20 cellular contexts compared by ENCODE assay signal in the genomic region with DNA sequence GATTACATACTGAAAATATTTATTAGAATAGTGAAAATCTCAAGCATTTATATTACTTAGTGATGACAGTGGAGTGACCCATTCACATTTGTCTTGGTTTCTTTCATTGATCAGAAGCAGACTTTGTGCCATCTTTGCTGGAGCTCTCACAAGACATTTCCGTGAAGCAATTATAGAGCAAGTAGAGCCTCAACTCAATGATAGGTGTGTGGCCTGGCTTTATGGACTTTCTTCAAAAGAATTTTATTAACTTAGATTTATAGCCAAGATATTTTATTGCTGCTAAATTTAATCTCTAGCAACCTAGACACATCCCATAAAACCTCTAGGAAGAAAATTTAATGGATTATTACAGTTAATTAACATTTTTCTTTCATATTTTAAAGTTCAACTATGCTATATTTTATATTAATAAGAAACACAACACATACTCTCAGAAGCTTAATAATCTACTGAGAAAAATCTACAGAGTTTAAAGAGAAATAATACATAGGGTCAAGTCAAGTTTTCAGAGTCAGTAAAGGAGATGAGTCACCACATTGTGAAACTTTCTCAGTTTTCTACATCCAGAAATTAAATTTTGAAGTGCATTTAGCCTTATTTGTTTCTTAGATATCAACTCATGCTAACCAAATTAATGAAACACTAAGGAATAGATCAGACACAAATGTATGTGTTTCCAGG.
DNase-seq lines count a peak whose midpoint lies in the region; ATAC-seq, FAIRE-seq and TF ChIP-seq lines count a peak whose summit lies in the region.
"Had no signal": no experiment of that assay in that cellular context is flagged by ENCODE, and none has a peak within 500 bp of the region (broad histone marks: within the 10 kb centered on the region; RNA-seq: fewer than 3 reads in every experiment).

No MANE protein-coding gene starts in this region.

- no peak overlapping the region; the same call in 1 of the 2 replicates for H3K18ac ChIP-seq in IMR-90 (ENCODE audit: low read depth, low read length)

- H4K8ac ChIP-seq in IMR-90 (ENCODE audit: low read depth in 2 of 2, low read length in 2 of 2) = no peak overlapping the region

- no peak overlapping the region for H3K4ac ChIP-seq in IMR-90 (ENCODE audit: low read depth, low read length)

- no peaks in the 10 kb centered on the region for H4K20me1 ChIP-seq in IMR-90 (ENCODE audit: insufficient read depth, low read length)

- H3K56ac ChIP-seq in IMR-90 (ENCODE audit: extremely low read depth, insufficient read depth, low read length) = no peak overlapping the region

- H3K23ac ChIP-seq in IMR-90 (ENCODE audit: low read depth, low read length) = no peak overlapping the region

- dilution Hi-C loops in IMR-90 (cut with HindIII; ENCODE audit: low sequenced_read_pairs, unreplicated experiment) = no loop called here

- in situ Hi-C loops in IMR-90 (cut with MboI; ENCODE audit: low sequenced_read_pairs) = no loop called here

- peaks cover 6% of the 10 kb centered on the region for H3K27me3 ChIP-seq in IMR-90 (ENCODE audit: control insufficient read depth, insufficient read depth, low read length)
- H3K27me3 ChIP-seq in small intestine (ENCODE audit: control insufficient read depth in 2 of 2, insufficient read depth in 2 of 2, low read length in 2 of 2) = no peaks in the 10 kb centered on the region
- H3K27me3 ChIP-seq: cardiac muscle cell, gastrocnemius medialis, suprapubic skin had no signal

- H3K4me2 ChIP-seq in IMR-90 (ENCODE audit: low read depth, low read length) = 0 out of 2 replicates have a peak overlapping the region, but pooled peaks have one; percentile 19

- no peak overlapping the region for H4K5ac ChIP-seq in IMR-90 (ENCODE audit: low read depth, low read length)

- FAIRE-seq in small intestine (lab: Jason Lieb, UNC) = peak; percentile 49

- H2AFZ ChIP-seq in IMR-90 (replicated peaks; ENCODE audit: low read length, poor library complexity) = no peak overlapping the region

- no peak for TF ChIP-seq POLR2A in IMR-90 (IDR thresholded peaks at IDR 0.05; ENCODE audit: low read depth, low read length)

- H3K4me1 ChIP-seq in IMR-90 (ENCODE audit: control insufficient read depth, insufficient read depth, low read length) (peaks cover 1% of the 10 kb centered on the region; the same call in 1 of the 2 replicates), small intestine (ENCODE audit: control insufficient read depth in 2 of 2, insufficient read depth in 1 of 2, low read depth in 1 of 2, low read length in 1 of 2) (no peaks in the 10 kb centered on the region)
- H3K4me1 ChIP-seq: gastrocnemius medialis, suprapubic skin had no signal

- H3K4me3 ChIP-seq in IMR-90 (ENCODE audit: insufficient read depth, low read depth, low read length) (no peak overlapping the region), fibroblast of villous mesenchyme (ENCODE audit: low read depth, low read length) (no peak overlapping the region), small intestine (ENCODE audit: low read depth in 1 of 2, low read length in 2 of 2) (no peak overlapping the region)
- H3K4me3 ChIP-seq: cardiac muscle cell, gastrocnemius medialis, suprapubic skin had no signal

- H3K4me3 Mint-ChIP-seq in activated CD4-positive, alpha-beta T cell treated with anti-CD3 and anti-CD28 coated beads, Interleukin-2, amount 10 ng/mL, durations not matched to agents 24 days and 14 days = no peak overlapping the region
- H3K4me3 Mint-ChIP-seq: activated naive CD4-positive, alpha-beta T cell treated with anti-CD3 and anti-CD28 coated beads, Interleukin-2, amount 50 U/mL, for 24 hours had no signal

- H3K9me1 ChIP-seq in IMR-90 (ENCODE audit: insufficient read depth, low read length) = no peaks in the 10 kb centered on the region

- no peak overlapping the region for H2BK15ac ChIP-seq in IMR-90 (ENCODE audit: low read depth, low read length)

- H3K9me3 Mint-ChIP-seq in activated CD4-positive, alpha-beta T cell treated with anti-CD3 and anti-CD28 coated beads, Interleukin-2, amount 10 ng/mL, durations not matched to agents 24 days and 14 days = no peaks in the 10 kb centered on the region
- H3K9me3 Mint-ChIP-seq: activated naive CD4-positive, alpha-beta T cell treated with anti-CD3 and anti-CD28 coated beads, Interleukin-2, amount 50 U/mL, for 24 hours had no signal

- intact Hi-C loops in IMR-90 (cut with micrococcal nuclease) = no loop called here
- intact Hi-C loops in activated CD4-positive, alpha-beta T cell treated with anti-CD3 and anti-CD28 coated beads, Interleukin-2, amount 10 ng/mL, durations not matched to agents 24 days and 14 days (cut with micrococcal nuclease) = no loop called here

- no peak overlapping the region for H2AK9ac ChIP-seq in IMR-90 (replicated peaks; ENCODE audit: low read depth, low read length, poor library complexity)

- no peaks in the 10 kb centered on the region for H3K36me3 Mint-ChIP-seq in activated CD4-positive, alpha-beta T cell treated with anti-CD3 and anti-CD28 coated beads, Interleukin-2, amount 10 ng/mL, durations not matched to agents 24 days and 14 days (ENCODE audit: low read depth)
- H3K36me3 Mint-ChIP-seq: activated naive CD4-positive, alpha-beta T cell treated with anti-CD3 and anti-CD28 coated beads, Interleukin-2, amount 50 U/mL, for 24 hours had no signal

- no peaks in the 10 kb centered on the region for H3K4me1 Mint-ChIP-seq in activated CD4-positive, alpha-beta T cell treated with anti-CD3 and anti-CD28 coated beads, Interleukin-2, amount 10 ng/mL, durations not matched to agents 24 days and 14 days
- H3K4me1 Mint-ChIP-seq: activated naive CD4-positive, alpha-beta T cell treated with anti-CD3 and anti-CD28 coated beads, Interleukin-2, amount 50 U/mL, for 24 hours had no signal

- ATAC-seq in IMR-90 (ENCODE audit: low read depth) (peak; percentile 44; the same call in 1 of the 2 replicates), GM21717 (IDR thresholded peaks at IDR 0.05; ENCODE audit: unreplicated experiment) (no peak)
- ATAC-seq: gastrocnemius medialis, left ventricle myocardium superior had no signal

- H3K27ac ChIP-seq in IMR-90 (ENCODE audit: insufficient read depth, low read length) (no peak overlapping the region), small intestine (ENCODE audit: low read depth in 1 of 2, low read length in 1 of 2) (no peak overlapping the region)
- H3K27ac ChIP-seq: cardiac muscle cell, gastrocnemius medialis, suprapubic skin had no signal

- H3K27ac Mint-ChIP-seq in activated CD4-positive, alpha-beta T cell treated with anti-CD3 and anti-CD28 coated beads, Interleukin-2, amount 10 ng/mL, durations not matched to agents 24 days and 14 days = no peak overlapping the region
- H3K27ac Mint-ChIP-seq: activated naive CD4-positive, alpha-beta T cell treated with anti-CD3 and anti-CD28 coated beads, Interleukin-2, amount 50 U/mL, for 24 hours had no signal

- CTCF ChIA-PET in IMR-90 (lab: Yijun Ruan, JAX) = no interaction called here

- H2BK5ac ChIP-seq in IMR-90 (ENCODE audit: low read depth, low read length, poor library complexity, severe bottlenecking) = no peak overlapping the region

- WGBS in IMR-90 (ENCODE audit: extremely low coverage in 2 of 2, insufficient read length in 1 of 2), 2 experiments = no CpG with 5 or more reads among the region's 1 CpG
- WGBS in small intestine, 3 donors = 7 to 62% (median 41%) methylated on average over 1 of the region's 1 CpG

- no peaks in the 10 kb centered on the region for H3K9me3 ChIP-seq in IMR-90 (ENCODE audit: control insufficient read depth, insufficient read depth, low read length)
- H3K9me3 ChIP-seq in small intestine (ENCODE audit: control insufficient read depth, low read depth) = no peaks in the 10 kb centered on the region
- H3K9me3 ChIP-seq: gastrocnemius medialis, suprapubic skin had no signal

- no peak overlapping the region for H2BK20ac ChIP-seq in IMR-90 (ENCODE audit: low read depth, low read length)

- H3K27me3 Mint-ChIP-seq in activated CD4-positive, alpha-beta T cell treated with anti-CD3 and anti-CD28 coated beads, Interleukin-2, amount 10 ng/mL, durations not matched to agents 24 days and 14 days = peaks cover 7% of the 10 kb centered on the region

- H2BK120ac ChIP-seq in IMR-90 (ENCODE audit: low read depth, low read length) = no peak overlapping the region

- no peak for TF ChIP-seq RAD21 in IMR-90 (IDR thresholded peaks at IDR 0.05; ENCODE audit: low read length)

- no TSS peak for BruUV-seq in IMR-90 (replicated peaks; lab: Mats Ljungman, UMichigan)

- POLR2A ChIA-PET in IMR-90 (lab: Charles Lee; ENCODE audit: unreplicated experiment) = no interaction called here

- H4K91ac ChIP-seq in IMR-90 (ENCODE audit: insufficient read depth, low read depth, low read length) = no peak overlapping the region

- H3K9ac ChIP-seq in IMR-90 (ENCODE audit: low read depth, low read length) = no peak overlapping the region

- no peaks in the 10 kb centered on the region for H3K79me1 ChIP-seq in IMR-90 (ENCODE audit: low read depth in 1 of 2, low read length in 2 of 2)

- H2AK5ac ChIP-seq in IMR-90 (ENCODE audit: low read depth, low read length) = no peak overlapping the region

- H3K14ac ChIP-seq in IMR-90 (replicated peaks; ENCODE audit: low read depth, low read length) = no peak overlapping the region

- DNase-seq in IMR-90 (peak; percentile 54), amniotic epithelial cell (ENCODE audit: low read depth) (peak; percentile 33), fibroblast of villous mesenchyme (ENCODE audit: low read depth) (peak; percentile 59), small intestine (peak; percentile 56)
- DNase-seq in activated CD4-positive, alpha-beta T cell treated with anti-CD3 and anti-CD28 coated beads, Interleukin-2, amount 10 ng/mL, durations not matched to agents 24 days and 14 days = no peak
- DNase-seq in stimulated activated CD4-positive, alpha-beta T cell treated with anti-CD3 and anti-CD28 coated beads, Interleukin-1b, Interleukin-23, amount 100 ng/mL, for 48 hours = no peak
- DNase-seq: activated CD4-positive, alpha-beta T cell treated with anti-CD3 and anti-CD28 coated beads, Interleukin-2, amount 50 U/mL, for 48 hours; activated T-cell treated with anti-CD3 and anti-CD28 coated beads, Interleukin-2, amount 50 U/mL, for 1 hour; AML-193; effector CD4-positive, alpha-beta T cell; gastrocnemius medialis; left ventricle myocardium superior; NCI-H2171; NCI-H748 treated with DMSO at 0.1 percent for 48 hours; nucleus accumbens; stimulated activated CD4-positive, alpha-beta T cell treated with anti-CD3 and anti-CD28 coated beads, Interleukin-4, amount 100 ng/mL, for 24 hours had no signal

- TF ChIP-seq CTCF in IMR-90 (conservative IDR thresholded peaks at IDR 0.05; ENCODE audit: low read depth, low read length) (no peak), fibroblast of villous mesenchyme (IDR thresholded peaks at IDR 0.05; ENCODE audit: insufficient read depth, low read depth, low read length) (no peak)

- no peaks in the 10 kb centered on the region for H3K36me3 ChIP-seq in IMR-90 (ENCODE audit: control insufficient read depth, insufficient read depth, low read length)
- H3K36me3 ChIP-seq in small intestine (ENCODE audit: control insufficient read depth in 2 of 2, insufficient read depth in 2 of 2, low read length in 2 of 2) = no peaks in the 10 kb centered on the region
- H3K36me3 ChIP-seq: cardiac muscle cell, gastrocnemius medialis, suprapubic skin had no signal

TF ChIP-seq in IMR-90, 13 proteins besides CTCF, POLR2A, EP300 and RAD21 (continues in another document):
- TF ChIP-seq RCOR1 (IDR thresholded peaks at IDR 0.05; ENCODE audit: insufficient replicate concordance, low read length) = no peak
- TF ChIP-seq CHD1 (IDR thresholded peaks at IDR 0.05; ENCODE audit: low read depth, low read length) = no peak

Comparison
In these comparisons a context has a peak if more than half of its experiments do, and no peak if none do; other contexts are left out.
1. DNase-seq: peak in IMR-90 (single experiment), amniotic epithelial cell (single experiment), fibroblast of villous mesenchyme (single experiment) and small intestine (single experiment); none in activated CD4-positive, alpha-beta T cell treated with anti-CD3 and anti-CD28 coated beads, Interleukin-2, amount 10 ng/mL, durations not matched to agents 24 days and 14 days (single experiment) and stimulated activated CD4-positive, alpha-beta T cell treated with anti-CD3 and anti-CD28 coated beads, Interleukin-1b, Interleukin-23, amount 100 ng/mL, for 48 hours (single experiment).